In the genomic region with DNA sequence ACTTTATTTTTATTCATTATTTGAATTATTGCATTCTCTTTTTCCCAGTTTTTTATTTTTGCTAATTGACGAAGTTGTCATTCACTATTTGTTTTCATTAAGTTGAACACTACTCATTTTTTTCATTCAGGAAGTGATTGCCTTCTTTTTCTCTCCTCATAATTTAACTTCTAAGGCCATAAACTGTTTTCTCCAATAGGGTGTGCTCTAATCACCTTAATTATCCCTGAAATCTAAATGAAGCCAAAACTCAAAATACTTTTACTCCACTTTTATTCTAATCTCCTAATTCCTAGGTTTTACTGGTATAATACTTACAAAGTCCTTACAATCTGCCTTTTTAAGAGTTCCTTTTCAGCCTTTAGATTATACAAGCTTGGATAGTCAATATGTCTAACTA, we compare ENCODE assay signal across 18 cellular contexts. TPM values are rescaled to one million over a fixed set of nuclear protein-coding genes. Genes with fewer than 3 reads are reported as not detected.
DNase-seq lines count a peak whose midpoint lies in the region; ATAC-seq, FAIRE-seq and TF ChIP-seq lines count a peak whose summit lies in the region.
"Had no signal": no experiment of that assay in that cellular context is flagged by ENCODE, and none has a peak within 500 bp of the region (broad histone marks: within the 10 kb centered on the region; RNA-seq: fewer than 3 reads in every experiment).

No MANE protein-coding gene starts in this region.

- no TSS peak for BruUV-seq in HepG2 (replicated peaks; lab: Mats Ljungman, UMichigan)

- TF ChIP-seq CTCF in liver (IDR thresholded peaks at IDR 0.05; ENCODE audit: low read depth, low read length, missing input control) = peak; percentile 11
- TF ChIP-seq CTCF in HepG2 (CRISPR knock-in tag; IDR thresholded peaks at IDR 0.05) = no peak
- TF ChIP-seq CTCF in NB4 (IDR thresholded peaks at IDR 0.05; ENCODE audit: low read depth, low read length) = no peak
- peak; percentile 68 for TF ChIP-seq CTCF in endodermal cell (conservative IDR thresholded peaks at IDR 0.05)
- no peak for TF ChIP-seq CTCF in psoas muscle (IDR thresholded peaks at IDR 0.05)

- H3K27ac ChIP-seq in liver (ENCODE audit: low read depth in 1 of 2, low read length in 2 of 2) (no peak overlapping the region), HepG2 (ENCODE audit: extremely low read length, insufficient read depth, low read length) (no peak overlapping the region), endodermal cell (ENCODE audit: low read depth, low read length) (no peak overlapping the region), psoas muscle (no peak overlapping the region)
- H3K27ac ChIP-seq: BLaER1 treated with 17β-estradiol and CSF1 and Interleukin-3, amounts not matched to agents 10 nM and 100 nM; lower lobe of right lung had no signal

- no peak overlapping the region for H2AFZ ChIP-seq in HepG2 (ENCODE audit: low read length)

- no peaks in the 10 kb centered on the region for H4K20me1 ChIP-seq in HepG2 (ENCODE audit: insufficient read depth, low read length)
- H4K20me1 ChIP-seq: BLaER1 treated with 17β-estradiol and CSF1 and Interleukin-3, amounts not matched to agents 10 nM and 100 nM had no signal

- H3K4me3 Mint-ChIP-seq in endodermal cell = no peak overlapping the region
- H3K4me3 Mint-ChIP-seq in naive thymus-derived CD8-positive, alpha-beta T cell = no peak overlapping the region

- H3K36me3 ChIP-seq in liver (ENCODE audit: control insufficient read depth in 4 of 4, insufficient read depth in 3 of 4, low read depth in 1 of 4, low read length in 3 of 4) (no peaks in the 10 kb centered on the region), HepG2 (replicated peaks in 1 of 2; ENCODE audit: control insufficient read depth in 1 of 2, insufficient read depth in 2 of 2, low read length in 2 of 2) (no peaks in the 10 kb centered on the region), endodermal cell (ENCODE audit: control insufficient read depth, insufficient read depth, low read length) (no peaks in the 10 kb centered on the region), psoas muscle (ENCODE audit: insufficient read depth in 1 of 2, low read depth in 1 of 2) (no peaks in the 10 kb centered on the region)
- H3K36me3 ChIP-seq: BLaER1 treated with 17β-estradiol and CSF1 and Interleukin-3, amounts not matched to agents 10 nM and 100 nM; lower lobe of right lung had no signal

- H3K9me3 Mint-ChIP-seq in endodermal cell = no peaks in the 10 kb centered on the region
- no peaks in the 10 kb centered on the region for H3K9me3 Mint-ChIP-seq in naive thymus-derived CD8-positive, alpha-beta T cell

- H3K4me2 ChIP-seq in HepG2 (ENCODE audit: low read depth, low read length) = no peak overlapping the region
- H3K4me2 ChIP-seq: BLaER1 treated with 17β-estradiol and CSF1 and Interleukin-3, amounts not matched to agents 10 nM and 100 nM had no signal

- H3K9me3 ChIP-seq in liver (ENCODE audit: control insufficient read depth in 4 of 4, low read length in 3 of 4) = no peaks in the 10 kb centered on the region
- no peaks in the 10 kb centered on the region for H3K9me3 ChIP-seq in HepG2 (ENCODE audit: low read length)
- H3K9me3 ChIP-seq in endodermal cell (ENCODE audit: control insufficient read depth, low read length) = no peaks in the 10 kb centered on the region
- H3K9me3 ChIP-seq in psoas muscle = no peaks in the 10 kb centered on the region
- H3K9me3 ChIP-seq: BLaER1 treated with 17β-estradiol and CSF1 and Interleukin-3, amounts not matched to agents 10 nM and 100 nM; lower lobe of right lung had no signal

- FAIRE-seq in HepG2 (lab: Jason Lieb, UNC) (no peak), HTR-8/SVneo (lab: Jason Lieb, UNC) (no peak)

- ATAC-seq in HepG2 = no peak
- no peak for ATAC-seq in psoas muscle
- ATAC-seq in naive thymus-derived CD8-positive, alpha-beta T cell = no peak
- ATAC-seq: lower lobe of right lung; stimulated activated naive CD8-positive, alpha-beta T cell treated with anti-CD3 and anti-CD28 coated beads, Interleukin-15, Interleukin-2, amounts not matched to agents 100 U/mL and 50 U/mL, for 24 hours had no signal

- H3K27ac Mint-ChIP-seq in endodermal cell = no peak overlapping the region
- H3K27ac Mint-ChIP-seq in naive thymus-derived CD8-positive, alpha-beta T cell = no peak overlapping the region

- no peaks in the 10 kb centered on the region for H3K4me1 ChIP-seq in liver (ENCODE audit: control insufficient read depth in 4 of 4, insufficient read depth in 4 of 4, low read length in 3 of 4)
- H3K4me1 ChIP-seq in HepG2 (ENCODE audit: insufficient read depth, low read length) = no peaks in the 10 kb centered on the region
- no peaks in the 10 kb centered on the region for H3K4me1 ChIP-seq in endodermal cell (ENCODE audit: control insufficient read depth, insufficient read depth, low read length)
- H3K4me1 ChIP-seq in psoas muscle = no peaks in the 10 kb centered on the region
- H3K4me1 ChIP-seq: BLaER1 treated with 17β-estradiol and CSF1 and Interleukin-3, amounts not matched to agents 10 nM and 100 nM; lower lobe of right lung had no signal

- H3K4me3 ChIP-seq in liver (ENCODE audit: low read depth in 1 of 3, low read length in 3 of 3) (no peak overlapping the region), HepG2 (replicated peaks in 1 of 3; ENCODE audit: insufficient read depth in 1 of 3, low read depth in 2 of 3, low read length in 3 of 3) (no peak overlapping the region), NB4 (ENCODE audit: low read depth, low read length) (no peak overlapping the region), endodermal cell (ENCODE audit: low read length) (no peak overlapping the region), psoas muscle (no peak overlapping the region)
- H3K4me3 ChIP-seq: BLaER1 treated with 17β-estradiol and CSF1 and Interleukin-3, amounts not matched to agents 10 nM and 100 nM; lower lobe of right lung had no signal

- H3K79me2 ChIP-seq in HepG2 (ENCODE audit: insufficient read depth, low read length) = no peaks in the 10 kb centered on the region

- in situ Hi-C loops in HepG2 (cut with HindIII; ENCODE audit: extremely low pct_ligation_motif_present, low pct_unique_long_range_greater_than_20kb) = no loop called here

- intact Hi-C loops in HepG2 (cut with micrococcal nuclease; ENCODE audit: unreplicated experiment) (no loop called here), psoas muscle (cut with DNase I) (no loop called here)

- no peaks in the 10 kb centered on the region for H3K27me3 Mint-ChIP-seq in endodermal cell (ENCODE audit: insufficient read depth)
- H3K27me3 Mint-ChIP-seq in naive thymus-derived CD8-positive, alpha-beta T cell = peaks cover 0 to 5% (median 0%) of the 10 kb centered on the region in 5 donors

- TF ChIP-seq POLR2A in HepG2 (IDR thresholded peaks at IDR 0.05; ENCODE audit: insufficient read depth in 1 of 2, low read depth in 2 of 2, low read length in 2 of 2) = no peak
- no peak for TF ChIP-seq POLR2A in NB4 (IDR thresholded peaks at IDR 0.05; ENCODE audit: extremely low read depth, insufficient read length)

- POLR2A ChIA-PET in HepG2 (lab: Yijun Ruan, JAX) = no interaction called here
- POLR2A ChIA-PET in naive thymus-derived CD8-positive, alpha-beta T cell (lab: Charles Lee) = no interaction called here

- TF ChIP-seq EP300 in HepG2 (IDR thresholded peaks at IDR 0.05; ENCODE audit: low read depth in 2 of 2, low read length in 2 of 2) (no peak), HepG2 (CRISPR knock-in tag; IDR thresholded peaks at IDR 0.05; ENCODE audit: borderline replicate concordance) (no peak)

- CTCF ChIA-PET in HepG2 (lab: Yijun Ruan, JAX; ENCODE audit: low intra/inter-chr PET ratio, low total read pairs) = no interaction called here

- no peaks in the 10 kb centered on the region for H3K27me3 ChIP-seq in liver (ENCODE audit: control insufficient read depth in 4 of 4, insufficient read depth in 4 of 4, low read length in 3 of 4)
- H3K27me3 ChIP-seq in HepG2 (ENCODE audit: control insufficient read depth in 1 of 2, insufficient read depth in 2 of 2, low read length in 2 of 2) = no peaks in the 10 kb centered on the region
- H3K27me3 ChIP-seq in endodermal cell (ENCODE audit: control insufficient read depth, insufficient read depth, low read length, poor library complexity, severe bottlenecking) = no peaks in the 10 kb centered on the region
- no peaks in the 10 kb centered on the region for H3K27me3 ChIP-seq in psoas muscle (ENCODE audit: insufficient read depth in 3 of 3, low read length in 2 of 3)
- H3K27me3 ChIP-seq: BLaER1 treated with 17β-estradiol and CSF1 and Interleukin-3, amounts not matched to agents 10 nM and 100 nM had no signal

- WGBS in liver = 40% methylated on average over 1 of the region's 1 CpG
- 2% methylated on average over 1 of the region's 1 CpG for WGBS in HepG2 (ENCODE audit: low lambda C conversion rate)
- WGBS in endodermal cell (ENCODE audit: insufficient coverage in 1 of 2, insufficient read length in 1 of 2), 2 experiments = 25 to 40% methylated on average over 1 of the region's 1 CpG
- WGBS in psoas muscle, 3 donors = 42 to 49% (median 48%) methylated on average over 1 of the region's 1 CpG

- no peaks in the 10 kb centered on the region for H3K36me3 Mint-ChIP-seq in endodermal cell (ENCODE audit: low read depth)
- no peaks in the 10 kb centered on the region for H3K36me3 Mint-ChIP-seq in naive thymus-derived CD8-positive, alpha-beta T cell

- DNase-seq in HepG2 (ENCODE audit: low spot score) (no peak), NB4 (ENCODE audit: low read depth) (peak; percentile 4), endodermal cell (no peak), GF-D8 (lab: John Stamatoyannopoulos, UW) (no peak), psoas muscle (no peak), HTR-8/SVneo (ENCODE audit: insufficient read length, low spot score) (no peak)
- DNase-seq in naive thymus-derived CD8-positive, alpha-beta T cell = no peak
- DNase-seq: activated T-cell treated with anti-CD3 and anti-CD28 coated beads for 4 hours; anterior cingulate cortex; effector CD4-positive, alpha-beta T cell; head of caudate nucleus; lower lobe of right lung; NCI-H187 treated with DMSO at 0.1 percent for 48 hours; posterior cingulate gyrus; stimulated activated CD4-positive, alpha-beta T cell treated with anti-CD3 and anti-CD28 coated beads, Interleukin-4, amount 100 ng/mL, for 1 hour; stimulated activated naive CD8-positive, alpha-beta T cell treated with anti-CD3 and anti-CD28 coated beads, Interleukin-15, Interleukin-2, amounts not matched to agents 100 U/mL and 50 U/mL, for 24 hours had no signal

- TF ChIP-seq RAD21 in liver (IDR thresholded peaks at IDR 0.05) (peak; percentile 45 to 46), HepG2 (CRISPR knock-in tag; IDR thresholded peaks at IDR 0.05) (no peak)

- H3K9ac ChIP-seq in liver (ENCODE audit: low read depth in 1 of 2, low read length in 2 of 2) = no peak overlapping the region
- no peak overlapping the region for H3K9ac ChIP-seq in HepG2 (ENCODE audit: insufficient read depth, low read depth, low read length)
- H3K9ac ChIP-seq in endodermal cell (ENCODE audit: extremely low read depth, low read length, poor library complexity, severe bottlenecking) = no peak overlapping the region
- H3K9ac ChIP-seq: BLaER1 treated with 17β-estradiol and CSF1 and Interleukin-3, amounts not matched to agents 10 nM and 100 nM had no signal

- no peaks in the 10 kb centered on the region for H3K4me1 Mint-ChIP-seq in endodermal cell
- H3K4me1 Mint-ChIP-seq in naive thymus-derived CD8-positive, alpha-beta T cell = no peaks in the 10 kb centered on the region

RNA-seq across cellular contexts. Expression of a gene that starts 2.9 kb away (rescaled TPM):
- not detected for total RNA-seq in liver
- not detected for polyA plus RNA-seq in liver
- total RNA-seq in HepG2 (2016; rRNA removed; fragmentation: Illumina TruSeq; extraction: Trizol) = not detected in 2 replicates
- not detected in 2 replicates for total RNA-seq in HepG2 (2016; cell fraction: cytosol; rRNA removed; fragmentation: Illumina TruSeq; extraction: Trizol; ENCODE audit: low read depth)
- not detected in 2 replicates for total RNA-seq in HepG2 (2016; cell fraction: insoluble cytoplasmic fraction; rRNA removed; fragmentation: Illumina TruSeq; extraction: Trizol)
- total RNA-seq in HepG2 (2016; cell fraction: membrane; rRNA removed; fragmentation: Illumina TruSeq; extraction: Trizol) = not detected in 2 replicates
- not detected in 2 replicates for total RNA-seq in HepG2 (2016; cell fraction: nucleus; rRNA removed; fragmentation: Illumina TruSeq; extraction: Trizol)
- not detected in 2 replicates for polyA plus RNA-seq in HepG2 (2011; rRNA removed)
- not detected in 2 replicates for polyA plus RNA-seq in HepG2 (2011; cell fraction: cytosol; rRNA removed)
- not detected in 2 replicates for polyA plus RNA-seq in HepG2 (2011; cell fraction: nucleus; rRNA removed)
- not detected in 2 replicates for polyA plus RNA-seq in HepG2 (2012)
- polyA plus RNA-seq in HepG2 (2016; cell fraction: cytosol; fragmentation: Illumina TruSeq; extraction: Trizol; ENCODE audit: low read depth) = not detected in 2 replicates
- polyA plus RNA-seq in HepG2 (2016; cell fraction: insoluble cytoplasmic fraction; fragmentation: Illumina TruSeq; extraction: Trizol; ENCODE audit: low read depth) = not detected in 2 replicates
- not detected in 2 replicates for polyA plus RNA-seq in HepG2 (2016; cell fraction: membrane; fragmentation: Illumina TruSeq; extraction: Trizol; ENCODE audit: low read depth)
- polyA plus RNA-seq in HepG2 (2016; cell fraction: nucleus; fragmentation: Illumina TruSeq; extraction: Trizol; ENCODE audit: insufficient read depth, low read depth) = not detected in 2 replicates
- not detected in 2 replicates for polyA minus RNA-seq in HepG2 (2011; rRNA and poly(A)+ RNA removed; ENCODE audit: low replicate concordance)
- polyA minus RNA-seq in HepG2 (2011; cell fraction: cytosol; rRNA and poly(A)+ RNA removed) = not detected in 2 replicates
- polyA minus RNA-seq in HepG2 (2011; cell fraction: nucleus; rRNA and poly(A)+ RNA removed) = 0.64 TPM in 1 of 2 replicates, not detected in the other
- not detected for total RNA-seq in endodermal cell
- not detected for polyA plus RNA-seq in endodermal cell (2013, experiment 1 of 2)
- not detected for polyA plus RNA-seq in endodermal cell (2013, experiment 2 of 2)
- total RNA-seq in psoas muscle = not detected
- not detected for polyA plus RNA-seq in psoas muscle
- not detected for total RNA-seq in naive thymus-derived CD8-positive, alpha-beta T cell
- not detected for polyA plus RNA-seq in naive thymus-derived CD8-positive, alpha-beta T cell
- total RNA-seq: lower lobe of right lung had no signal

RNA-seq across cellular contexts. Expression of a gene that starts 9.1 kb away (rescaled TPM):
- total RNA-seq in liver (not detected), HepG2 (2016; rRNA removed; fragmentation: Illumina TruSeq; extraction: Trizol) (not detected in 2 replicates), endodermal cell (not detected), psoas muscle (not detected)
- polyA plus RNA-seq in liver (not detected), HepG2 (2011; rRNA removed) (not detected in 2 replicates), psoas muscle (not detected)
- total RNA-seq in HepG2 (2016; cell fraction: cytosol; rRNA removed; fragmentation: Illumina TruSeq; extraction: Trizol; ENCODE audit: low read depth) = not detected in 2 replicates
- total RNA-seq in HepG2 (2016; cell fraction: insoluble cytoplasmic fraction; rRNA removed; fragmentation: Illumina TruSeq; extraction: Trizol) = not detected in 2 replicates
- total RNA-seq in HepG2 (2016; cell fraction: membrane; rRNA removed; fragmentation: Illumina TruSeq; extraction: Trizol) = not detected in 2 replicates
- not detected in 2 replicates for total RNA-seq in HepG2 (2016; cell fraction: nucleus; rRNA removed; fragmentation: Illumina TruSeq; extraction: Trizol)
- polyA plus RNA-seq in HepG2 (2011; cell fraction: cytosol; rRNA removed) = not detected in 2 replicates
- not detected in 2 replicates for polyA plus RNA-seq in HepG2 (2011; cell fraction: nucleus; rRNA removed)
- polyA plus RNA-seq in HepG2 (2012) = not detected in 2 replicates
- polyA plus RNA-seq in HepG2 (2016; cell fraction: cytosol; fragmentation: Illumina TruSeq; extraction: Trizol; ENCODE audit: low read depth) = not detected in 2 replicates
- polyA plus RNA-seq in HepG2 (2016; cell fraction: insoluble cytoplasmic fraction; fragmentation: Illumina TruSeq; extraction: Trizol; ENCODE audit: low read depth) = not detected in 2 replicates
- not detected in 2 replicates for polyA plus RNA-seq in HepG2 (2016; cell fraction: membrane; fragmentation: Illumina TruSeq; extraction: Trizol; ENCODE audit: low read depth)
- not detected in 2 replicates for polyA plus RNA-seq in HepG2 (2016; cell fraction: nucleus; fragmentation: Illumina TruSeq; extraction: Trizol; ENCODE audit: insufficient read depth, low read depth)
- not detected in 2 replicates for polyA minus RNA-seq in HepG2 (2011; rRNA and poly(A)+ RNA removed; ENCODE audit: low replicate concordance)
- polyA minus RNA-seq in HepG2 (2011; cell fraction: cytosol; rRNA and poly(A)+ RNA removed) = not detected in 2 replicates
- not detected in 2 replicates for polyA minus RNA-seq in HepG2 (2011; cell fraction: nucleus; rRNA and poly(A)+ RNA removed)
- polyA plus RNA-seq in endodermal cell (2013, experiment 1 of 2) = not detected
- not detected for polyA plus RNA-seq in endodermal cell (2013, experiment 2 of 2)
- total RNA-seq in naive thymus-derived CD8-positive, alpha-beta T cell = not detected
- polyA plus RNA-seq in naive thymus-derived CD8-positive, alpha-beta T cell = not detected
- total RNA-seq: lower lobe of right lung had no signal

RNA-seq across cellular contexts. Expression of a gene that starts 9.7 kb away (rescaled TPM):
- under 1 TPM in 1 of 2 donors, not detected in 1; 0.25 TPM for total RNA-seq in liver
- polyA plus RNA-seq in liver = not detected
- total RNA-seq in HepG2 (2016; rRNA removed; fragmentation: Illumina TruSeq; extraction: Trizol) = not detected in 2 replicates
- total RNA-seq in HepG2 (2016; cell fraction: cytosol; rRNA removed; fragmentation: Illumina TruSeq; extraction: Trizol; ENCODE audit: low read depth) = not detected in 2 replicates
- total RNA-seq in HepG2 (2016; cell fraction: insoluble cytoplasmic fraction; rRNA removed; fragmentation: Illumina TruSeq; extraction: Trizol) = not detected in 2 replicates
- total RNA-seq in HepG2 (2016; cell fraction: membrane; rRNA removed; fragmentation: Illumina TruSeq; extraction: Trizol) = not detected in 2 replicates
- total RNA-seq in HepG2 (2016; cell fraction: nucleus; rRNA removed; fragmentation: Illumina TruSeq; extraction: Trizol) = not detected in 2 replicates
- not detected in 2 replicates for polyA plus RNA-seq in HepG2 (2011; rRNA removed)
- polyA plus RNA-seq in HepG2 (2011; cell fraction: cytosol; rRNA removed) = not detected in 2 replicates
- not detected in 2 replicates for polyA plus RNA-seq in HepG2 (2011; cell fraction: nucleus; rRNA removed)
- polyA plus RNA-seq in HepG2 (2012) = not detected in 2 replicates
- polyA plus RNA-seq in HepG2 (2016; cell fraction: cytosol; fragmentation: Illumina TruSeq; extraction: Trizol; ENCODE audit: low read depth) = not detected in 2 replicates
- polyA plus RNA-seq in HepG2 (2016; cell fraction: insoluble cytoplasmic fraction; fragmentation: Illumina TruSeq; extraction: Trizol; ENCODE audit: low read depth) = not detected in 2 replicates
- not detected in 2 replicates for polyA plus RNA-seq in HepG2 (2016; cell fraction: membrane; fragmentation: Illumina TruSeq; extraction: Trizol; ENCODE audit: low read depth)
- polyA plus RNA-seq in HepG2 (2016; cell fraction: nucleus; fragmentation: Illumina TruSeq; extraction: Trizol; ENCODE audit: insufficient read depth, low read depth) = not detected in 2 replicates
- 0.21 TPM in 1 of 2 replicates, not detected in the other for polyA minus RNA-seq in HepG2 (2011; rRNA and poly(A)+ RNA removed; ENCODE audit: low replicate concordance)
- not detected in 2 replicates for polyA minus RNA-seq in HepG2 (2011; cell fraction: cytosol; rRNA and poly(A)+ RNA removed)
- not detected in 2 replicates for polyA minus RNA-seq in HepG2 (2011; cell fraction: nucleus; rRNA and poly(A)+ RNA removed)
- not detected for total RNA-seq in endodermal cell
- not detected for polyA plus RNA-seq in endodermal cell (2013, experiment 1 of 2)
- not detected for polyA plus RNA-seq in endodermal cell (2013, experiment 2 of 2)
- not detected for total RNA-seq in psoas muscle
- polyA plus RNA-seq in psoas muscle = not detected
- not detected for total RNA-seq in naive thymus-derived CD8-positive, alpha-beta T cell
- not detected for polyA plus RNA-seq in naive thymus-derived CD8-positive, alpha-beta T cell
- total RNA-seq: lower lobe of right lung had no signal

RNA-seq across cellular contexts. Expression of a gene that starts 39.4 kb away (rescaled TPM):
- total RNA-seq in liver (not detected), HepG2 (2016; rRNA removed; fragmentation: Illumina TruSeq; extraction: Trizol) (not detected in 2 replicates), endodermal cell (not detected), psoas muscle (not detected)
- polyA plus RNA-seq in liver (not detected), HepG2 (2011; rRNA removed) (not detected in 2 replicates), psoas muscle (not detected)
- total RNA-seq in HepG2 (2016; cell fraction: cytosol; rRNA removed; fragmentation: Illumina TruSeq; extraction: Trizol; ENCODE audit: low read depth) = not detected in 2 replicates
- not detected in 2 replicates for total RNA-seq in HepG2 (2016; cell fraction: insoluble cytoplasmic fraction; rRNA removed; fragmentation: Illumina TruSeq; extraction: Trizol)
- total RNA-seq in HepG2 (2016; cell fraction: membrane; rRNA removed; fragmentation: Illumina TruSeq; extraction: Trizol) = not detected in 2 replicates
- not detected in 2 replicates for total RNA-seq in HepG2 (2016; cell fraction: nucleus; rRNA removed; fragmentation: Illumina TruSeq; extraction: Trizol)
- polyA plus RNA-seq in HepG2 (2011; cell fraction: cytosol; rRNA removed) = not detected in 2 replicates
- polyA plus RNA-seq in HepG2 (2011; cell fraction: nucleus; rRNA removed) = not detected in 2 replicates
- polyA plus RNA-seq in HepG2 (2012) = not detected in 2 replicates
- polyA plus RNA-seq in HepG2 (2016; cell fraction: cytosol; fragmentation: Illumina TruSeq; extraction: Trizol; ENCODE audit: low read depth) = not detected in 2 replicates
- polyA plus RNA-seq in HepG2 (2016; cell fraction: insoluble cytoplasmic fraction; fragmentation: Illumina TruSeq; extraction: Trizol; ENCODE audit: low read depth) = not detected in 2 replicates
- not detected in 2 replicates for polyA plus RNA-seq in HepG2 (2016; cell fraction: membrane; fragmentation: Illumina TruSeq; extraction: Trizol; ENCODE audit: low read depth)
- not detected in 2 replicates for polyA plus RNA-seq in HepG2 (2016; cell fraction: nucleus; fragmentation: Illumina TruSeq; extraction: Trizol; ENCODE audit: insufficient read depth, low read depth)
- polyA minus RNA-seq in HepG2 (2011; rRNA and poly(A)+ RNA removed; ENCODE audit: low replicate concordance) = not detected in 2 replicates
- not detected in 2 replicates for polyA minus RNA-seq in HepG2 (2011; cell fraction: cytosol; rRNA and poly(A)+ RNA removed)
- not detected in 2 replicates for polyA minus RNA-seq in HepG2 (2011; cell fraction: nucleus; rRNA and poly(A)+ RNA removed)
- polyA plus RNA-seq in endodermal cell (2013, experiment 1 of 2) = not detected
- polyA plus RNA-seq in endodermal cell (2013, experiment 2 of 2) = not detected
- total RNA-seq in naive thymus-derived CD8-positive, alpha-beta T cell = not detected
- not detected for polyA plus RNA-seq in naive thymus-derived CD8-positive, alpha-beta T cell
- total RNA-seq: lower lobe of right lung had no signal

Comparison
In these comparisons a context has a peak if more than half of its experiments do, and no peak if none do; other contexts are left out.
1. CTCF ChIP-seq: peak in liver (single experiment) and endodermal cell (single experiment); none in HepG2 (single experiment), NB4 (single experiment) and psoas muscle (single experiment).